In the genomic region with DNA sequence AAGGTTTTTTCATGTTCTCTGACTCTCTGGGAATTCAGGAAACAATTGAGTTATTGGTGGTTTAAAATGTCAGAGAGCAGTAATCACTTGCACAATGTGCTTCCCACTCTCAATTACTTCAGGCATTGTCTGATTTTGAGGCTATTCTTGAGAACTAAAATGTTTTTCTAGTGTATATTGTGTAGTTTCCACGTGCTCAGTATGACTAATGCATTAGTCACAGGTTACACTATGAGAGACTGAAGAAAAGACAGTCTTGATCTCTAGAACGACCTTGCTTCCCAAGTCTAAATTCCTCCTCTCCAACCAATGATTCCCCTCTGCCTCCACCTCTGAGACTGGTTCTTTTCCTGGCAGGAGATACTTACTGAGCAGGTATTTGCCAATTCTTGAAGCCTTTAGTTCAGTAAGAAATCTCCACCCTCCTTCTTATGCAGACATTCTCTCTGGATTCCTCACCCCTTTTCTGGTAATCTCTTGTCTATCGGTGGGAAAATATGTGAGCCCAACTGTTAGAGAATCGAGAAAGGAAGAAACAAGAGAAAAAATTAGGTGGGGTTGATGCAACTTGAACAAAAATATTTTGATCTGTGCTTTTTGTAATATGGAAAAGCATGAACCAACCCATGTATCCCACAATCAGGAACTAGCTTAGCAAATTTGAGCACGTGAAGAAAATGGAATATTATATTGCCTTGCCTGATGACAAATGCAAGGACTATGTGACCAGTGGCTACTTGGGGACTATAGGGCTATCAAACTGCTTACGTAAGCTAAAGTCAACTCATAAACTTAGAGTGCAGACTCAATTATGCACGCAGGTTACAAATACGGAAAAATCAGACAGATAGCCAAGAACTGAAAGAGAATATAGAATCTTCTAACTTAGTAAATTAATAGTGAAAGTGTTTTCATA, we compare ENCODE assay signal across 8 cellular contexts.
DNase-seq lines count a peak whose midpoint lies in the region; ATAC-seq, FAIRE-seq and TF ChIP-seq lines count a peak whose summit lies in the region.

No MANE protein-coding gene starts in this region.

- no peak overlapping the region for H3K27ac ChIP-seq in endodermal cell (ENCODE audit: low read depth, low read length)

- H3K27me3 Mint-ChIP-seq in endodermal cell (ENCODE audit: insufficient read depth) = no peaks in the 10 kb centered on the region

- H3K27me3 ChIP-seq in HAP-1 (ENCODE audit: low read depth) (peaks cover 8% of the 10 kb centered on the region; the same call in 1 of the 2 replicates), endodermal cell (ENCODE audit: control insufficient read depth, insufficient read depth, low read length, poor library complexity, severe bottlenecking) (no peaks in the 10 kb centered on the region)

- H3K9me3 ChIP-seq in HAP-1 (peaks cover 11% of the 10 kb centered on the region), endodermal cell (ENCODE audit: control insufficient read depth, low read length) (peaks cover 61% of the 10 kb centered on the region)

- WGBS in endodermal cell (ENCODE audit: insufficient coverage in 1 of 2, insufficient read length in 1 of 2), 2 experiments = 78 to 80% methylated on average over 8 of the region's 8 CpGs

- peaks cover 10% of the 10 kb centered on the region for H3K4me1 Mint-ChIP-seq in endodermal cell

- in situ Hi-C loops in HAP-1 (cut with MboI; ENCODE audit: low sequenced_read_pairs) = no loop called here

- no peaks in the 10 kb centered on the region for H3K36me3 Mint-ChIP-seq in endodermal cell (ENCODE audit: low read depth)

- H3K4me1 ChIP-seq in HAP-1 (peaks cover 20% of the 10 kb centered on the region), endodermal cell (ENCODE audit: control insufficient read depth, insufficient read depth, low read length) (peaks cover 6% of the 10 kb centered on the region)

- no peak for TF ChIP-seq CTCF in endodermal cell (conservative IDR thresholded peaks at IDR 0.05)
- no peak for TF ChIP-seq CTCF in GM20000 (IDR thresholded peaks at IDR 0.05; ENCODE audit: extremely low read depth, missing control alignments)

- H3K4me3 Mint-ChIP-seq in endodermal cell = no peak overlapping the region

- no peak overlapping the region for H3K27ac Mint-ChIP-seq in endodermal cell

- no peak overlapping the region for H3K9ac ChIP-seq in endodermal cell (ENCODE audit: extremely low read depth, low read length, poor library complexity, severe bottlenecking)

- H3K36me3 ChIP-seq in HAP-1 (replicated peaks) (no peaks in the 10 kb centered on the region), endodermal cell (ENCODE audit: control insufficient read depth, insufficient read depth, low read length) (no peaks in the 10 kb centered on the region)

- FAIRE-seq in GM19239 (lab: Jason Lieb, UNC) = no peak

- H3K4me3 ChIP-seq in HAP-1 (no peak overlapping the region), endodermal cell (ENCODE audit: low read length) (peak overlapping the region; percentile 14)

- DNase-seq in HAP-1 (ENCODE audit: low spot score in 2 of 2) (peak; percentile 41 to 99), OCI-M2 (lab: John Stamatoyannopoulos, UW; ENCODE audit: unreplicated experiment) (peak; percentile 16), endodermal cell (no peak), pons (ENCODE audit: low spot score) (peak; percentile 80), GM20000 (ENCODE audit: low spot score) (no peak), GM19239 (ENCODE audit: insufficient read length, low spot score) (no peak), NCI-H2029 (lab: John Stamatoyannopoulos, UW) (no peak)

- peaks cover 51% of the 10 kb centered on the region for H3K9me3 Mint-ChIP-seq in endodermal cell

- no peak for ATAC-seq in GM21423 (IDR thresholded peaks at IDR 0.05; ENCODE audit: unreplicated experiment)

Comparison
In these comparisons a context has a peak if more than half of its experiments do, and no peak if none do; other contexts are left out.
1. DNase-seq: peak in HAP-1 (2 of 2), OCI-M2 (single experiment) and pons (single experiment); none in endodermal cell (single experiment), GM20000 (single experiment), GM19239 (single experiment) and NCI-H2029 (single experiment).